ENCODE assay signal across 8 cellular contexts in the genomic region with DNA sequence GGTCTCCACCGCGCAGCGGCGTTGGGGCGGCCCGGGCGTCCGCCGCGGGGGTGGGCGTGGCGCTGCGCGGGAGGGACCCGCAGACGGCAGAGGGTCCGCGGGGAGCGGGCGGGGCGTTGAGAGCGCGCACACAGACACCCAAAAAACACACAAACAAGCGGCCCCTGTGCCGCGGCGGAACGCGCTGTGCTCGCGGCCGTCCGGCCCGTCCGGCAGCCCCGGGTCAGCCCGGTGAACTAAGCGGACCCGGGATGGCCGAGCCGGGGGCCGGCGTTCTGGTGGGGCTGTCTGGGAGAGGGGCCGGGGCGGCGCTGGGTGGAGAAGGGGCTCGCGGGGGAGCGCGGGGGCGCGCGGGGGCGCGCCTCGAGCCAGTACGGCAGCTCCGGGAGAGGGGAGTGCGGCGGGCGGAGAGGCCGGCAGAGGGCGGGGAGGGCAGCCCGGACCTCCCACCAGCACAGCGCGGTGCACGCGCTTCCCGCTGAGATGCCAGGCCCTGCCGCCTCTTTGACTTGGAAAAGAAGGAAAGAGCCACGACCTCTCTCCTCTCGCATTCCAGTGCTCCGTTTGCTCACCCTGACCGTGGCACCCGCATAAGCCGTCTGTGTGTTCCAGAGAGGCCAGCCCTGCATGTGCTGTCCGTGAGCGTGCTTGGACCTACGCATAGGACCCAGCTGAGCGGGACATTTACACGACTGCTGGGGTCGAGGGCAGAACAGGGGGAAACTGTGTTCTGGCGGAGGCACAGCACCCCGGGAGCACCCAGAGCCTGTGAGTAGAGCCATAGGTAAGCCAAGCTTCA. TPM values are rescaled to one million over a fixed set of nuclear protein-coding genes. Genes with fewer than 3 reads are reported as not detected.
A peak's percentile ranks its signal among the peaks of the same experiment; 100 is the strongest.
DNase-seq lines count a peak whose midpoint lies in the region; ATAC-seq and TF ChIP-seq lines count a peak whose summit lies in the region.

No MANE protein-coding gene starts in this region.

- H3K27me3 ChIP-seq in neural progenitor cell: peaks cover 100% of the 10 kb centered on the region

- peak; percentile 19 for TF ChIP-seq CTCF in AG04449 (IDR thresholded peaks at IDR 0.05; ENCODE audit: insufficient read depth, low read length, missing control alignments)
- TF ChIP-seq CTCF in fibroblast of the aortic adventitia (IDR thresholded peaks at IDR 0.05; ENCODE audit: insufficient read depth, low read length): no peak
- peak; percentile 30 for TF ChIP-seq CTCF in neural progenitor cell (IDR thresholded peaks at IDR 0.05)

- peaks cover 13% of the 10 kb centered on the region for H3K4me1 Mint-ChIP-seq in neural progenitor cell

- H3K27ac ChIP-seq in neural progenitor cell: no peak overlapping the region

- CTCF ChIA-PET in AG04449 (lab: Yijun Ruan, JAX): interaction anchor here (0.6 kb wide), 1 partner anchor 29 kb away, joined by 3 read pairs; no protein-coding TSS in a partner anchor

- peak overlapping the region; percentile 83 for H3K4me3 Mint-ChIP-seq in neural progenitor cell

- peak overlapping the region; percentile 43 for H3K4me3 ChIP-seq in AG04449 (ENCODE audit: low read depth, low read length)
- peak overlapping the region; percentile 47 for H3K4me3 ChIP-seq in fibroblast of the aortic adventitia (ENCODE audit: low read depth, low read length)
- peak overlapping the region; percentile 72 for H3K4me3 ChIP-seq in neural progenitor cell

- no peaks in the 10 kb centered on the region for H3K36me3 ChIP-seq in neural progenitor cell

- no peak overlapping the region for H3K27ac Mint-ChIP-seq in neural progenitor cell

- POLR2A ChIA-PET in AG04449 (lab: Yijun Ruan, JAX): no interaction called here

- peak overlapping the region; percentile 83 for H3K4me2 ChIP-seq in neural progenitor cell

- peaks cover 15% of the 10 kb centered on the region for H3F3A ChIP-seq in neural progenitor cell (ENCODE audit: low read depth)

- no peak for ATAC-seq in HG03280 (IDR thresholded peaks at IDR 0.05; ENCODE audit: unreplicated experiment)
- no peak for ATAC-seq in HG02588 (IDR thresholded peaks at IDR 0.05; ENCODE audit: unreplicated experiment)
- no peak for ATAC-seq in GM18861 (IDR thresholded peaks at IDR 0.05; ENCODE audit: unreplicated experiment)

- no peaks in the 10 kb centered on the region for H3K36me3 Mint-ChIP-seq in neural progenitor cell

- H3K27me3 Mint-ChIP-seq in neural progenitor cell (ENCODE audit: insufficient read depth, low read depth): peaks cover 49% of the 10 kb centered on the region

- H2AFZ ChIP-seq in neural progenitor cell (replicated peaks): peak overlapping the region; percentile 96

- H3K9ac ChIP-seq in neural progenitor cell: no peak overlapping the region

- H3K79me2 ChIP-seq in neural progenitor cell (ENCODE audit: low read depth): no peaks in the 10 kb centered on the region

- no peak for DNase-seq in AG04449 (ENCODE audit: low read depth, low spot score)
- DNase-seq in NCI-H460 (ENCODE audit: extremely low read depth, low read depth): peak; percentile 12
- no peak for DNase-seq in fibroblast of the aortic adventitia (ENCODE audit: low read depth)
- DNase-seq in neural progenitor cell (ENCODE audit: low spot score): peak; percentile 82
- DNase-seq in activated effector memory CD4-positive, alpha-beta T cell treated with Interleukin-2 at 50 U/mL for 16 hours: no peak

- peaks cover 6% of the 10 kb centered on the region for H3K4me1 ChIP-seq in neural progenitor cell

- H3K9me3 Mint-ChIP-seq in neural progenitor cell: no peaks in the 10 kb centered on the region

- H4K20me1 ChIP-seq in neural progenitor cell (ENCODE audit: low read depth): no peaks in the 10 kb centered on the region

- no peaks in the 10 kb centered on the region for H3K9me3 ChIP-seq in neural progenitor cell (ENCODE audit: low read depth)

RNA-seq across cellular contexts. Expression of gene SLC6A12, which starts 10.3 kb away (rescaled TPM):
- not detected in 2 replicates for total RNA-seq in NCI-H460 (2014; rRNA removed; shearing (Covaris generic))
- 0.22 TPM in 1 of 2 replicates, not detected in the other for polyA plus RNA-seq in NCI-H460 (2014; cell fraction: nucleus; rRNA removed)
- total RNA-seq in fibroblast of the aortic adventitia (ENCODE audit: low replicate concordance) (not detected in 2 replicates), neural progenitor cell (ENCODE audit: low replicate concordance) (0.12 TPM in 1 of 2 replicates, not detected in the other)

RNA-seq across cellular contexts. Expression of gene SLC6A13, which starts 59.0 kb away (rescaled TPM):
- total RNA-seq in NCI-H460 (2014; rRNA removed; shearing (Covaris generic)): 0.17 and 0.32 TPM in 2 replicates
- polyA plus RNA-seq in NCI-H460 (2014; cell fraction: nucleus; rRNA removed): not detected in 2 replicates
- total RNA-seq in fibroblast of the aortic adventitia (ENCODE audit: low replicate concordance): not detected in 2 replicates
- 0.31 TPM in 1 of 2 replicates, not detected in the other for total RNA-seq in neural progenitor cell (ENCODE audit: low replicate concordance)

Comparison
In these comparisons a context has a peak if more than half of its experiments do, and no peak if none do; other contexts are left out.
1. DNase-seq: peak in NCI-H460 (single experiment) and neural progenitor cell (single experiment); none in AG04449 (single experiment), fibroblast of the aortic adventitia (single experiment) and activated effector memory CD4-positive, alpha-beta T cell treated with Interleukin-2 at 50 U/mL for 16 hours (single experiment).
2. Peak in every context shown above with its lines, with median percentiles within 50 percentile points of each other: H3K4me3 ChIP-seq.